ENCODE assay signal across 1 cellular context in the genomic region with DNA sequence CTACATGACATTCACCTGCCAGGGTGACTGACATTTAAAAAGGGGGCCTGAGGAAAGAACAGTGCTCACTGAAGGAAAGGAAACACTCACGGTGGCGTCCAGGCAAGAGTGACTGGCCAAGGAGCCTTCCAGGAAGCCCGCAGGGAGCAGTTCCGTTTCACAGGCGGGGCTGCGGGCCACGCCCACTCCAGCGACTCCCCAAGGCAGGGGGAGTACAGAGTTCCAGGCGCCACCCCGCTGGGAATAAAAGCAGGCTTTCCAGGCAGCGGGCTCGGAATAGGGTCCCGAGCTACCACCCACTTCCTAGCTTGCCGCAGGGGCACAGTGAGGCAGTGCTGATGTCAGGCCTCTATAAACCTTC.
TF ChIP-seq lines count a peak whose summit lies in the region.

No MANE protein-coding gene starts in this region.

TF ChIP-seq in GM23338, 12 proteins besides CTCF, POLR2A, EP300 and RAD21 (continued from another document):
- TF ChIP-seq, protein P1, sequence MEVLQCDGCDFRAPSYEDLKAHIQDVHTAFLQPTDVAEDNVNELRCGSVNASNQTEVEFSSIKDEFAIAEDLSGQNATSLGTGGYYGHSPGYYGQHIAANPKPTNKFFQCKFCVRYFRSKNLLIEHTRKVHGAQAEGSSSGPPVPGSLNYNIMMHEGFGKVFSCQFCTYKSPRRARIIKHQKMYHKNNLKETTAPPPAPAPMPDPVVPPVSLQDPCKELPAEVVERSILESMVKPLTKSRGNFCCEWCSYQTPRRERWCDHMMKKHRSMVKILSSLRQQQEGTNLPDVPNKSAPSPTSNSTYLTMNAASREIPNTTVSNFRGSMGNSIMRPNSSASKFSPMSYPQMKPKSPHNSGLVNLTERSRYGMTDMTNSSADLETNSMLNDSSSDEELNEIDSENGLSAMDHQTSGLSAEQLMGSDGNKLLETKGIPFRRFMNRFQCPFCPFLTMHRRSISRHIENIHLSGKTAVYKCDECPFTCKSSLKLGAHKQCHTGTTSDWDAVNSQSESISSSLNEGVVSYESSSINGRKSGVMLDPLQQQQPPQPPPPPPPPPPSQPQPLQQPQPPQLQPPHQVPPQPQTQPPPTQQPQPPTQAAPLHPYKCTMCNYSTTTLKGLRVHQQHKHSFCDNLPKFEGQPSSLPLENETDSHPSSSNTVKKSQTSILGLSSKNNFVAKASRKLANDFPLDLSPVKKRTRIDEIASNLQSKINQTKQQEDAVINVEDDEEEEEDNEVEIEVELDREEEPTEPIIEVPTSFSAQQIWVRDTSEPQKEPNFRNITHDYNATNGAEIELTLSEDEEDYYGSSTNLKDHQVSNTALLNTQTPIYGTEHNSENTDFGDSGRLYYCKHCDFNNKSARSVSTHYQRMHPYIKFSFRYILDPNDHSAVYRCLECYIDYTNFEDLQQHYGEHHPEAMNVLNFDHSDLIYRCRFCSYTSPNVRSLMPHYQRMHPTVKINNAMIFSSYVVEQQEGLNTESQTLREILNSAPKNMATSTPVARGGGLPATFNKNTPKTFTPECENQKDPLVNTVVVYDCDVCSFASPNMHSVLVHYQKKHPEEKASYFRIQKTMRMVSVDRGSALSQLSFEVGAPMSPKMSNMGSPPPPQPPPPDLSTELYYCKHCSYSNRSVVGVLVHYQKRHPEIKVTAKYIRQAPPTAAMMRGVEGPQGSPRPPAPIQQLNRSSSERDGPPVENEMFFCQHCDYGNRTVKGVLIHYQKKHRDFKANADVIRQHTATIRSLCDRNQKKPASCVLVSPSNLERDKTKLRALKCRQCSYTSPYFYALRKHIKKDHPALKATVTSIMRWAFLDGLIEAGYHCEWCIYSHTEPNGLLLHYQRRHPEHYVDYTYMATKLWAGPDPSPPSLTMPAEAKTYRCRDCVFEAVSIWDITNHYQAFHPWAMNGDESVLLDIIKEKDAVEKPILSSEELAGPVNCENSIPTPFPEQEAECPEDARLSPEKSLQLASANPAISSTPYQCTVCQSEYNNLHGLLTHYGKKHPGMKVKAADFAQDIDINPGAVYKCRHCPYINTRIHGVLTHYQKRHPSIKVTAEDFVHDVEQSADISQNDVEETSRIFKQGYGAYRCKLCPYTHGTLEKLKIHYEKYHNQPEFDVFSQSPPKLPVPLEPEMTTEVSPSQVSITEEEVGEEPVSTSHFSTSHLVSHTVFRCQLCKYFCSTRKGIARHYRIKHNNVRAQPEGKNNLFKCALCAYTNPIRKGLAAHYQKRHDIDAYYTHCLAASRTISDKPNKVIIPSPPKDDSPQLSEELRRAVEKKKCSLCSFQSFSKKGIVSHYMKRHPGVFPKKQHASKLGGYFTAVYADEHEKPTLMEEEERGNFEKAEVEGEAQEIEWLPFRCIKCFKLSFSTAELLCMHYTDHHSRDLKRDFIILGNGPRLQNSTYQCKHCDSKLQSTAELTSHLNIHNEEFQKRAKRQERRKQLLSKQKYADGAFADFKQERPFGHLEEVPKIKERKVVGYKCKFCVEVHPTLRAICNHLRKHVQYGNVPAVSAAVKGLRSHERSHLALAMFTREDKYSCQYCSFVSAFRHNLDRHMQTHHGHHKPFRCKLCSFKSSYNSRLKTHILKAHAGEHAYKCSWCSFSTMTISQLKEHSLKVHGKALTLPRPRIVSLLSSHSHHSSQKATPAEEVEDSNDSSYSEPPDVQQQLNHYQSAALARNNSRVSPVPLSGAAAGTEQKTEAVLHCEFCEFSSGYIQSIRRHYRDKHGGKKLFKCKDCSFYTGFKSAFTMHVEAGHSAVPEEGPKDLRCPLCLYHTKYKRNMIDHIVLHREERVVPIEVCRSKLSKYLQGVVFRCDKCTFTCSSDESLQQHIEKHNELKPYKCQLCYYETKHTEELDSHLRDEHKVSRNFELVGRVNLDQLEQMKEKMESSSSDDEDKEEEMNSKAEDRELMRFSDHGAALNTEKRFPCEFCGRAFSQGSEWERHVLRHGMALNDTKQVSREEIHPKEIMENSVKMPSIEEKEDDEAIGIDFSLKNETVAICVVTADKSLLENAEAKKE (CRISPR knock-in tag; IDR thresholded peaks at IDR 0.05), result no peak
- TF ChIP-seq CREB1 (CRISPR knock-in tag; IDR thresholded peaks at IDR 0.05; ENCODE audit: low read depth) (no peak), ZNF114 (CRISPR knock-in tag; IDR thresholded peaks at IDR 0.05) (no peak), ZNF331 (CRISPR knock-in tag; IDR thresholded peaks at IDR 0.05; ENCODE audit: low read depth) (no peak), NANOG (IDR thresholded peaks at IDR 0.05; ENCODE audit: borderline replicate concordance) (no peak), EZH2 (IDR thresholded peaks at IDR 0.05; ENCODE audit: low read depth, unreplicated experiment) (no peak), JUNB (IDR thresholded peaks at IDR 0.05; ENCODE audit: unreplicated experiment) (no peak)
- TF ChIP-seq, protein P2, sequence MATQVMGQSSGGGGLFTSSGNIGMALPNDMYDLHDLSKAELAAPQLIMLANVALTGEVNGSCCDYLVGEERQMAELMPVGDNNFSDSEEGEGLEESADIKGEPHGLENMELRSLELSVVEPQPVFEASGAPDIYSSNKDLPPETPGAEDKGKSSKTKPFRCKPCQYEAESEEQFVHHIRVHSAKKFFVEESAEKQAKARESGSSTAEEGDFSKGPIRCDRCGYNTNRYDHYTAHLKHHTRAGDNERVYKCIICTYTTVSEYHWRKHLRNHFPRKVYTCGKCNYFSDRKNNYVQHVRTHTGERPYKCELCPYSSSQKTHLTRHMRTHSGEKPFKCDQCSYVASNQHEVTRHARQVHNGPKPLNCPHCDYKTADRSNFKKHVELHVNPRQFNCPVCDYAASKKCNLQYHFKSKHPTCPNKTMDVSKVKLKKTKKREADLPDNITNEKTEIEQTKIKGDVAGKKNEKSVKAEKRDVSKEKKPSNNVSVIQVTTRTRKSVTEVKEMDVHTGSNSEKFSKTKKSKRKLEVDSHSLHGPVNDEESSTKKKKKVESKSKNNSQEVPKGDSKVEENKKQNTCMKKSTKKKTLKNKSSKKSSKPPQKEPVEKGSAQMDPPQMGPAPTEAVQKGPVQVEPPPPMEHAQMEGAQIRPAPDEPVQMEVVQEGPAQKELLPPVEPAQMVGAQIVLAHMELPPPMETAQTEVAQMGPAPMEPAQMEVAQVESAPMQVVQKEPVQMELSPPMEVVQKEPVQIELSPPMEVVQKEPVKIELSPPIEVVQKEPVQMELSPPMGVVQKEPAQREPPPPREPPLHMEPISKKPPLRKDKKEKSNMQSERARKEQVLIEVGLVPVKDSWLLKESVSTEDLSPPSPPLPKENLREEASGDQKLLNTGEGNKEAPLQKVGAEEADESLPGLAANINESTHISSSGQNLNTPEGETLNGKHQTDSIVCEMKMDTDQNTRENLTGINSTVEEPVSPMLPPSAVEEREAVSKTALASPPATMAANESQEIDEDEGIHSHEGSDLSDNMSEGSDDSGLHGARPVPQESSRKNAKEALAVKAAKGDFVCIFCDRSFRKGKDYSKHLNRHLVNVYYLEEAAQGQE (IDR thresholded peaks at IDR 0.05; ENCODE audit: unreplicated experiment), result no peak
TF ChIP-seq in GM23338: peak in this region for 0.
